In genomic region chr16:85173981-85174751, GRCh38 we compare ENCODE assay signal across 8 cellular contexts.
A peak's percentile ranks its signal among the peaks of the same experiment; 100 is the strongest.
DNase-seq lines count a peak whose midpoint lies in the region; ATAC-seq, FAIRE-seq and TF ChIP-seq lines count a peak whose summit lies in the region.

No MANE protein-coding gene starts in this region.

- no peak overlapping the region for H2AFZ ChIP-seq in K562 (ENCODE audit: low read depth, low read length)

- in situ Hi-C loops in K562 (cut with MboI) = no loop called here

- H3K79me2 ChIP-seq in K562 (ENCODE audit: control insufficient read depth, insufficient read depth, low read length) = peaks cover 93% of the 10 kb centered on the region

- ATAC-seq in K562 (no peak), lower lobe of right lung (peak in 1 of 2 donors; percentile 15), HG02798 (IDR thresholded peaks at IDR 0.05; ENCODE audit: poor library complexity, unreplicated experiment) (no peak), HG03095 (IDR thresholded peaks at IDR 0.05; ENCODE audit: unreplicated experiment) (no peak)

- CTCF ChIA-PET in AG04449 (lab: Yijun Ruan, JAX) = interaction anchor here (1.0 to 4.2 kb wide), 5 partner anchors 10 to 442 kb away, joined by 3 to 17 read pairs (median 4); no protein-coding TSS in a partner anchor
- CTCF ChIA-PET in K562 (lab: Yijun Ruan, JAX; ENCODE audit: low intra/inter-chr PET ratio) = no interaction called here

- FAIRE-seq in K562 (lab: Jason Lieb, UNC) = no peak

- no peak for DNase-seq in AG04449 (ENCODE audit: low read depth, low spot score)
- DNase-seq in HT-29 (ENCODE audit: low spot score) = peak; percentile 43
- peak in 1 of 4 experiments; percentile 30 for DNase-seq in K562 (ENCODE audit: extremely low read depth in 1 of 4, low spot score in 3 of 4)
- DNase-seq in lower lobe of right lung = peak; percentile 42
- DNase-seq in activated CD8-positive, alpha-beta memory T cell treated with anti-CD3 and anti-CD28 coated beads for 24 hours = no peak
- DNase-seq in AML-193 (lab: John Stamatoyannopoulos, UW) = no peak

- no peaks in the 10 kb centered on the region for H3K9me1 ChIP-seq in K562 (ENCODE audit: control insufficient read depth, insufficient read depth, low read length)

- peak overlapping the region; percentile 81; the same call in 1 of the 2 replicates for H3K4me2 ChIP-seq in K562 (ENCODE audit: insufficient read depth, low read length)

- 73% methylated on average over 12 of the region's 16 CpGs for WGBS in K562 (ENCODE audit: insufficient coverage, low coverage, missing lambda C conversion rate)

- TF ChIP-seq CTCF in AG04449 (IDR thresholded peaks at IDR 0.05; ENCODE audit: insufficient read depth, low read length, missing control alignments) (no peak), K562 (IDR thresholded peaks at IDR 0.05 in 2 of 3, conservative IDR thresholded peaks at IDR 0.05 in 1 of 3; ENCODE audit: insufficient read depth in 2 of 3, low read depth in 1 of 3, low read length in 3 of 3) (no peak), lower lobe of right lung (IDR thresholded peaks at IDR 0.05) (no peak)

- no TSS peak for BruUV-seq in K562 (replicated peaks; lab: Mats Ljungman, UMichigan)

- POLR2A ChIA-PET in AG04449 (lab: Yijun Ruan, JAX) = interaction anchor here (1.0 to 2.6 kb wide), 8 partner anchors 12 to 64 kb away, joined by 3 to 6 read pairs (median 4); no protein-coding TSS in a partner anchor
- POLR2A ChIA-PET in K562 (lab: Yijun Ruan, JAX) = interaction anchor here (0.7 to 1.8 kb wide), 5 partner anchors 9 to 210 kb away, joined by 3 to 11 read pairs (median 3); no protein-coding TSS in a partner anchor

- no peaks in the 10 kb centered on the region for H3K27me3 ChIP-seq in K562 (ENCODE audit: control insufficient read depth in 2 of 2, insufficient read depth in 2 of 2, low read length in 2 of 2)
- H3K27me3 ChIP-seq in lower lobe of right lung (ENCODE audit: low read depth) = peaks cover 24% of the 10 kb centered on the region

- no peak for TF ChIP-seq EP300 in K562 (IDR thresholded peaks at IDR 0.05; ENCODE audit: low read length)

- H4K20me1 ChIP-seq in K562 (replicated peaks; ENCODE audit: control insufficient read depth, insufficient read depth, low read length) = peaks cover 60% of the 10 kb centered on the region

- TF ChIP-seq RAD21 in K562 (CRISPR knock-in tag; conservative IDR thresholded peaks at IDR 0.05 in 1 of 2, IDR thresholded peaks at IDR 0.05 in 1 of 2) = no peak

- no peak for TF ChIP-seq POLR2A in K562 (conservative IDR thresholded peaks at IDR 0.05)

- H3K27ac ChIP-seq in K562 (ENCODE audit: extremely low read depth, low read depth, low read length) (no peak overlapping the region), lower lobe of right lung (peak overlapping the region; percentile 25)

- no peaks in the 10 kb centered on the region for H3K9me3 ChIP-seq in K562 (replicated peaks; ENCODE audit: control insufficient read depth, insufficient read depth, low read depth, low read length)
- no peaks in the 10 kb centered on the region for H3K9me3 ChIP-seq in lower lobe of right lung

- H3K36me3 ChIP-seq in K562 (ENCODE audit: control insufficient read depth, insufficient read depth, low read length) (peaks cover 46% of the 10 kb centered on the region; the same call in 1 of the 3 replicates), lower lobe of right lung (no peaks in the 10 kb centered on the region)

- peak overlapping the region in 1 of 2 experiments; percentile 83; a peak in 2 of 4 replicates for H3K9ac ChIP-seq in K562 (ENCODE audit: insufficient read depth in 1 of 2, low read depth in 2 of 2, low read length in 2 of 2)

- intact Hi-C loops in K562 (cut with micrococcal nuclease) = loop anchor here (2.0 kb wide), 1 partner anchor 59 kb away; no protein-coding TSS in a partner anchor
- intact Hi-C loops in lower lobe of right lung (cut with DNase I) = no loop called here

- peak overlapping the region; percentile 43 for H3K4me3 ChIP-seq in AG04449 (ENCODE audit: low read depth, low read length)
- no peak overlapping the region; the same call in 1 of the 2 replicates for H3K4me3 ChIP-seq in K562
- peak overlapping the region; percentile 3 for H3K4me3 ChIP-seq in lower lobe of right lung

- H3K4me1 ChIP-seq in K562 (replicated peaks in 1 of 2; ENCODE audit: control insufficient read depth in 2 of 2, insufficient read depth in 2 of 2, low read length in 2 of 2) (peaks cover 43 to 74% of the 10 kb centered on the region in 2 experiments), lower lobe of right lung (peaks cover 69% of the 10 kb centered on the region)

TF ChIP-seq in K562, 482 proteins besides CTCF, POLR2A, EP300 and RAD21:
- TF ChIP-seq HMBOX1 (IDR thresholded peaks at IDR 0.05) (0 out of 2 replicates have a peak, but pooled peaks have one; percentile 4), HEY1 (CRISPR knock-in tag; IDR thresholded peaks at IDR 0.05; ENCODE audit: borderline replicate concordance) (no peak), RBFOX2 (IDR thresholded peaks at IDR 0.05; ENCODE audit: low read depth, low read length) (peak; percentile 5; the same call in 1 of the 2 replicates), ZNF175 (CRISPR knock-in tag; IDR thresholded peaks at IDR 0.05; ENCODE audit: low read depth) (0 out of 2 replicates have a peak, but pooled peaks have one; percentile 1), TFAP4 (CRISPR knock-in tag; IDR thresholded peaks at IDR 0.05; ENCODE audit: borderline replicate concordance) (0 out of 2 replicates have a peak, but pooled peaks have one; percentile 14), ZNF79 (CRISPR knock-in tag; IDR thresholded peaks at IDR 0.05; ENCODE audit: low read depth) (no peak), ZBTB7A (IDR thresholded peaks at IDR 0.05; ENCODE audit: borderline replicate concordance, control insufficient read depth, low read depth, low read length) (0 out of 2 replicates have a peak, but pooled peaks have one; percentile 8), EGR1 (conservative IDR thresholded peaks at IDR 0.05) (peak; percentile 64)

Comparison
In these comparisons a context has a peak if more than half of its experiments do, and no peak if none do; other contexts are left out.
1. DNase-seq: peak in HT-29 (single experiment) and lower lobe of right lung (single experiment); none in AG04449 (single experiment), activated CD8-positive, alpha-beta memory T cell treated with anti-CD3 and anti-CD28 coated beads for 24 hours (single experiment) and AML-193 (0 of 2).